1 cellular context compared by ENCODE assay signal in genomic region chr11:68332186-68332585, GRCh38.
TF ChIP-seq lines count a peak whose summit lies in the region.

No MANE protein-coding gene starts in this region.

TF ChIP-seq in GM23338, 12 proteins besides CTCF, POLR2A, EP300 and RAD21:
- no peak for TF ChIP-seq CREB1 (CRISPR knock-in tag; IDR thresholded peaks at IDR 0.05; ENCODE audit: low read depth)
- TF ChIP-seq, protein P1, sequence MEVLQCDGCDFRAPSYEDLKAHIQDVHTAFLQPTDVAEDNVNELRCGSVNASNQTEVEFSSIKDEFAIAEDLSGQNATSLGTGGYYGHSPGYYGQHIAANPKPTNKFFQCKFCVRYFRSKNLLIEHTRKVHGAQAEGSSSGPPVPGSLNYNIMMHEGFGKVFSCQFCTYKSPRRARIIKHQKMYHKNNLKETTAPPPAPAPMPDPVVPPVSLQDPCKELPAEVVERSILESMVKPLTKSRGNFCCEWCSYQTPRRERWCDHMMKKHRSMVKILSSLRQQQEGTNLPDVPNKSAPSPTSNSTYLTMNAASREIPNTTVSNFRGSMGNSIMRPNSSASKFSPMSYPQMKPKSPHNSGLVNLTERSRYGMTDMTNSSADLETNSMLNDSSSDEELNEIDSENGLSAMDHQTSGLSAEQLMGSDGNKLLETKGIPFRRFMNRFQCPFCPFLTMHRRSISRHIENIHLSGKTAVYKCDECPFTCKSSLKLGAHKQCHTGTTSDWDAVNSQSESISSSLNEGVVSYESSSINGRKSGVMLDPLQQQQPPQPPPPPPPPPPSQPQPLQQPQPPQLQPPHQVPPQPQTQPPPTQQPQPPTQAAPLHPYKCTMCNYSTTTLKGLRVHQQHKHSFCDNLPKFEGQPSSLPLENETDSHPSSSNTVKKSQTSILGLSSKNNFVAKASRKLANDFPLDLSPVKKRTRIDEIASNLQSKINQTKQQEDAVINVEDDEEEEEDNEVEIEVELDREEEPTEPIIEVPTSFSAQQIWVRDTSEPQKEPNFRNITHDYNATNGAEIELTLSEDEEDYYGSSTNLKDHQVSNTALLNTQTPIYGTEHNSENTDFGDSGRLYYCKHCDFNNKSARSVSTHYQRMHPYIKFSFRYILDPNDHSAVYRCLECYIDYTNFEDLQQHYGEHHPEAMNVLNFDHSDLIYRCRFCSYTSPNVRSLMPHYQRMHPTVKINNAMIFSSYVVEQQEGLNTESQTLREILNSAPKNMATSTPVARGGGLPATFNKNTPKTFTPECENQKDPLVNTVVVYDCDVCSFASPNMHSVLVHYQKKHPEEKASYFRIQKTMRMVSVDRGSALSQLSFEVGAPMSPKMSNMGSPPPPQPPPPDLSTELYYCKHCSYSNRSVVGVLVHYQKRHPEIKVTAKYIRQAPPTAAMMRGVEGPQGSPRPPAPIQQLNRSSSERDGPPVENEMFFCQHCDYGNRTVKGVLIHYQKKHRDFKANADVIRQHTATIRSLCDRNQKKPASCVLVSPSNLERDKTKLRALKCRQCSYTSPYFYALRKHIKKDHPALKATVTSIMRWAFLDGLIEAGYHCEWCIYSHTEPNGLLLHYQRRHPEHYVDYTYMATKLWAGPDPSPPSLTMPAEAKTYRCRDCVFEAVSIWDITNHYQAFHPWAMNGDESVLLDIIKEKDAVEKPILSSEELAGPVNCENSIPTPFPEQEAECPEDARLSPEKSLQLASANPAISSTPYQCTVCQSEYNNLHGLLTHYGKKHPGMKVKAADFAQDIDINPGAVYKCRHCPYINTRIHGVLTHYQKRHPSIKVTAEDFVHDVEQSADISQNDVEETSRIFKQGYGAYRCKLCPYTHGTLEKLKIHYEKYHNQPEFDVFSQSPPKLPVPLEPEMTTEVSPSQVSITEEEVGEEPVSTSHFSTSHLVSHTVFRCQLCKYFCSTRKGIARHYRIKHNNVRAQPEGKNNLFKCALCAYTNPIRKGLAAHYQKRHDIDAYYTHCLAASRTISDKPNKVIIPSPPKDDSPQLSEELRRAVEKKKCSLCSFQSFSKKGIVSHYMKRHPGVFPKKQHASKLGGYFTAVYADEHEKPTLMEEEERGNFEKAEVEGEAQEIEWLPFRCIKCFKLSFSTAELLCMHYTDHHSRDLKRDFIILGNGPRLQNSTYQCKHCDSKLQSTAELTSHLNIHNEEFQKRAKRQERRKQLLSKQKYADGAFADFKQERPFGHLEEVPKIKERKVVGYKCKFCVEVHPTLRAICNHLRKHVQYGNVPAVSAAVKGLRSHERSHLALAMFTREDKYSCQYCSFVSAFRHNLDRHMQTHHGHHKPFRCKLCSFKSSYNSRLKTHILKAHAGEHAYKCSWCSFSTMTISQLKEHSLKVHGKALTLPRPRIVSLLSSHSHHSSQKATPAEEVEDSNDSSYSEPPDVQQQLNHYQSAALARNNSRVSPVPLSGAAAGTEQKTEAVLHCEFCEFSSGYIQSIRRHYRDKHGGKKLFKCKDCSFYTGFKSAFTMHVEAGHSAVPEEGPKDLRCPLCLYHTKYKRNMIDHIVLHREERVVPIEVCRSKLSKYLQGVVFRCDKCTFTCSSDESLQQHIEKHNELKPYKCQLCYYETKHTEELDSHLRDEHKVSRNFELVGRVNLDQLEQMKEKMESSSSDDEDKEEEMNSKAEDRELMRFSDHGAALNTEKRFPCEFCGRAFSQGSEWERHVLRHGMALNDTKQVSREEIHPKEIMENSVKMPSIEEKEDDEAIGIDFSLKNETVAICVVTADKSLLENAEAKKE (CRISPR knock-in tag; IDR thresholded peaks at IDR 0.05), result no peak
- TF ChIP-seq REST (IDR thresholded peaks at IDR 0.05; ENCODE audit: unreplicated experiment), result no peak
- TF ChIP-seq POLR2AphosphoS5 (IDR thresholded peaks at IDR 0.05; ENCODE audit: low read depth), result no peak
- TF ChIP-seq JUNB (IDR thresholded peaks at IDR 0.05; ENCODE audit: unreplicated experiment), result no peak
- no peak for TF ChIP-seq ETS1 (IDR thresholded peaks at IDR 0.05)
- no peak for TF ChIP-seq STAT1 (IDR thresholded peaks at IDR 0.05; ENCODE audit: unreplicated experiment)
- TF ChIP-seq ZNF114 (CRISPR knock-in tag; IDR thresholded peaks at IDR 0.05), result no peak
